ENCODE assay signal across 8 cellular contexts in the genomic region with DNA sequence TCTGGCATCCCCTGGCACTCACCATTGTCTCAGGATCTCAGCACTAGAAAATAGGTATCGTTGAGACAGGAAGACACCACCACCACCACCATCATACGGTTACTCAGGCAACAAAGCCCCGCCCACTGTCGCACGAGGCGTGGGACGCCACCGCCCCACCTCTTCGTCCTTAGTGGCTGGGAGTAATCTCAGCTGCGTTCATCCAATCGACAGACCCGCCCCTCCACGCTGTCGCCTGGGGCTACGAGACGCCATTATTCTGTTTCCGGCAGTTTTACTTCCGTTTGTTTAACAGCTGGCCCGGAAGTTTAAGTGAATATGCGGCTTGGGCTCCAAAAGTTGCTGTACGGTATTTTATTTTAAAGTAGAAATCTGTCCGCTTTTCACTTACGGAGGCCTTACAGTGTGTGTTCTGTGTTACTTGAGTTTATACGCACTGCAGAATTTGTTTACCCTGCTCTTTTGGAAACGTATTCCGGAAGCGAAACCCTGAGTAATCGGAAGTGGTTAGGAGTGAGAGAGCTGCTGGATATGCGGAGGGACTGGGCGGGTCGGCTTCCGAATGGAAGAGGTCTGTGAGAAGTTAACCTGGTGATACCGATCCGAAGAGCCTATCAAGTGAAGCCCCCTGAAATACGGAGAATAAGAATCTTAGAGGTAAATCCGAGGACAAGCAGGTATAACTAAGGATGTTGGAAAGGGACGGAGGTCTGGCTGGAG. TPM values are rescaled to one million over a fixed set of nuclear protein-coding genes. Genes with fewer than 3 reads are reported as not detected.
DNase-seq lines count a peak whose midpoint lies in the region; TF ChIP-seq lines count a peak whose summit lies in the region.

A gene with protein sequence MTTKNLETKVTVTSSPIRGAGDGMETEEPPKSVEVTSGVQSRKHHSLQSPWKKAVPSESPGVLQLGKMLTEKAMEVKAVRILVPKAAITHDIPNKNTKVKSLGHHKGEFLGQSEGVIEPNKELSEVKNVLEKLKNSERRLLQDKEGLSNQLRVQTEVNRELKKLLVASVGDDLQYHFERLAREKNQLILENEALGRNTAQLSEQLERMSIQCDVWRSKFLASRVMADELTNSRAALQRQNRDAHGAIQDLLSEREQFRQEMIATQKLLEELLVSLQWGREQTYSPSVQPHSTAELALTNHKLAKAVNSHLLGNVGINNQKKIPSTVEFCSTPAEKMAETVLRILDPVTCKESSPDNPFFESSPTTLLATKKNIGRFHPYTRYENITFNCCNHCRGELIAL (plus strand): TSS at position 510 of the 720 bp plus-strand sequence. CDS start 1,328 bp downstream, outside the sequence.
Gene NME7 (minus strand): TSS at position 112 of the 720 bp plus-strand sequence. CDS start 87 bp downstream, at position 25.

- H3K4me2 ChIP-seq in neural cell (ENCODE audit: low read length) = peak within 1 kb of the TSS; percentile 90

- H3K36me3 ChIP-seq in H7 (replicated peaks; ENCODE audit: control insufficient read depth, insufficient read depth, low read length) (no peaks in the 10 kb centered on the region), neural cell (ENCODE audit: insufficient read depth, low read length) (no peaks in the 10 kb centered on the region), stomach (peaks cover 4 to 32% (median 18%) of the 10 kb centered on the region in 4 donors)

- no peaks in the 10 kb centered on the region for H4K20me1 ChIP-seq in neural cell (ENCODE audit: insufficient read depth)

- peak within 1 kb of the TSS; percentile 77 for H3K9ac ChIP-seq in neural cell (ENCODE audit: low read length)

- H3K4me1 ChIP-seq in stomach = peaks cover 14 to 45% (median 29%) of the 10 kb centered on the region in 4 donors

- H3K9me3 ChIP-seq in neural cell (ENCODE audit: low read length) (no peaks in the 10 kb centered on the region), stomach (no peaks in the 10 kb centered on the region)

- no peaks in the 10 kb centered on the region for H3K9me2 ChIP-seq in neural cell (ENCODE audit: insufficient read depth, low read length)

- H3K27me3 ChIP-seq in H7 (ENCODE audit: control insufficient read depth, insufficient read depth, low read length) = no peaks in the 10 kb centered on the region
- H3K27me3 ChIP-seq in neural cell (ENCODE audit: insufficient read depth, low read depth, low read length) = no peaks in the 10 kb centered on the region
- no peaks in the 10 kb centered on the region for H3K27me3 ChIP-seq in stomach

- peaks cover 45% of the 10 kb centered on the region for H3K79me2 ChIP-seq in neural cell (replicated peaks; ENCODE audit: insufficient read depth, low read length)

- no peaks in the 10 kb centered on the region for H3F3A ChIP-seq in neural cell (ENCODE audit: insufficient read depth, low read length, poor library complexity, severe bottlenecking)

- TF ChIP-seq EP300 in neural cell (conservative IDR thresholded peaks at IDR 0.05; ENCODE audit: poor library complexity, severe bottlenecking) (peak; percentile 74), stomach (IDR thresholded peaks at IDR 0.05) (no peak)

- intact Hi-C loops in stomach (cut with DNase I; ENCODE audit: low total_unique reads) = no loop called here

- H2AFZ ChIP-seq in neural cell (ENCODE audit: low read depth, low read length) = peak within 1 kb of the TSS; percentile 97

- TF ChIP-seq RAD21 in neural cell (conservative IDR thresholded peaks at IDR 0.05) = peak; percentile 33

- TF ChIP-seq CTCF in fibroblast of villous mesenchyme (IDR thresholded peaks at IDR 0.05; ENCODE audit: insufficient read depth, low read depth, low read length) = no peak
- no peak for TF ChIP-seq CTCF in neural cell (IDR thresholded peaks at IDR 0.05; ENCODE audit: poor library complexity, severe bottlenecking)
- TF ChIP-seq CTCF in stomach (IDR thresholded peaks at IDR 0.05) = no peak

- H3K4me3 ChIP-seq in H7 (ENCODE audit: insufficient read depth, low read depth, low read length) (peak within 1 kb of the TSS; percentile 74), fibroblast of villous mesenchyme (ENCODE audit: low read depth, low read length) (peak within 1 kb of the TSS; percentile 79), neural cell (ENCODE audit: low read length) (peak within 1 kb of the TSS; percentile 82), stomach (peak within 1 kb of the TSS; percentile 51 to 85 (median 64))

- peak within 1 kb of the TSS; percentile 82 for H3K27ac ChIP-seq in neural cell (ENCODE audit: low read length)
- H3K27ac ChIP-seq in stomach = peak within 1 kb of the TSS; percentile 50 to 89 (median 86)

- WGBS in stomach, 5 donors = 0 to 1% (median 0%) methylated on average over 37 of the region's 37 CpGs

- DNase-seq in EL (peak; percentile 98), H7 (peak; percentile 60), M059J (ENCODE audit: low read depth) (peak; percentile 99), fibroblast of villous mesenchyme (ENCODE audit: low read depth) (peak; percentile 97), stomach (peak; percentile 96)
- DNase-seq in activated T-helper 9 cell treated with anti-CD3 and anti-CD28 coated beads, Interleukin-2, amount 50 U/mL, for 16 hours (ENCODE audit: low read depth) = peak; percentile 98

- TF ChIP-seq POLR2A in Raji (IDR thresholded peaks at IDR 0.05; ENCODE audit: insufficient read depth, low read depth, low read length) (peak; percentile 33; the same call in 1 of the 2 replicates), stomach (IDR thresholded peaks at IDR 0.05) (no peak)

TF ChIP-seq in neural cell, 6 proteins besides CTCF, POLR2A, EP300 and RAD21:
- TF ChIP-seq EZH2 (IDR thresholded peaks at IDR 0.05; ENCODE audit: borderline replicate concordance, insufficient read depth, low read length, poor library complexity, severe bottlenecking) = no peak
- peak; percentile 19 for TF ChIP-seq SMC3 (conservative IDR thresholded peaks at IDR 0.05; ENCODE audit: poor library complexity)
- TF ChIP-seq MXI1 (conservative IDR thresholded peaks at IDR 0.05; ENCODE audit: poor library complexity, severe bottlenecking) = peak; percentile 93
- peak; percentile 76 for TF ChIP-seq POLR2AphosphoS5 (IDR thresholded peaks at IDR 0.05)
- TF ChIP-seq REST (IDR thresholded peaks at IDR 0.05; ENCODE audit: borderline replicate concordance) = no peak
- peak; percentile 50 for TF ChIP-seq TAF1 (IDR thresholded peaks at IDR 0.05; ENCODE audit: low read depth)

RNA-seq across cellular contexts. Expression of the first gene that starts in this region (rescaled TPM):
- 9.5 and 10.6 TPM in 2 replicates for total RNA-seq in H7 (2014; rRNA removed; shearing (Covaris generic))
- 58.4 and 58.8 TPM in 2 replicates for total RNA-seq in M059J (2014; rRNA removed; shearing (Covaris generic))
- total RNA-seq in fibroblast of villous mesenchyme = 30.0 and 40.6 TPM in 2 replicates
- 19.9 and 22.0 TPM in 2 replicates for polyA plus RNA-seq in neural cell
- polyA minus RNA-seq in neural cell = 29.2 and 42.1 TPM in 2 replicates
- total RNA-seq in stomach = 10 to 100 TPM in 4 of 5 donors, 1 to 10 TPM in 1; 8.2 to 35.8 (median 10.7) TPM
- 10 to 100 TPM in 1 of 3 donors, 1 to 10 TPM in 2; 9.1 to 11.6 (median 9.3) TPM for polyA plus RNA-seq in stomach

RNA-seq across cellular contexts. Expression of gene NME7, which starts in this region (rescaled TPM):
- total RNA-seq in H7 (2014; rRNA removed; shearing (Covaris generic)) = 15.8 and 19.1 TPM in 2 replicates
- total RNA-seq in M059J (2014; rRNA removed; shearing (Covaris generic)) = 93.6 and 104 TPM in 2 replicates
- total RNA-seq in fibroblast of villous mesenchyme (28.3 and 41.9 TPM in 2 replicates), stomach (10 to 100 TPM in 2 of 5 donors, 1 to 10 TPM in 2, not detected in 1; 7.6 to 44.3 (median 14.9) TPM)
- polyA plus RNA-seq in neural cell (41.6 and 42.4 TPM in 2 replicates), stomach (10 to 100 TPM in 1 of 3 donors, 1 to 10 TPM in 2; 7.8 to 10.1 (median 7.9) TPM)
- polyA minus RNA-seq in neural cell = 56.1 and 60.1 TPM in 2 replicates

Comparison
In these comparisons a context has a peak if more than half of its experiments do, and no peak if none do; other contexts are left out.
1. Peak in every context shown above with its lines: DNase-seq, H3K4me3 ChIP-seq and H3K27ac ChIP-seq.